ENCODE assay signal across 4 cellular contexts in the genomic region with DNA sequence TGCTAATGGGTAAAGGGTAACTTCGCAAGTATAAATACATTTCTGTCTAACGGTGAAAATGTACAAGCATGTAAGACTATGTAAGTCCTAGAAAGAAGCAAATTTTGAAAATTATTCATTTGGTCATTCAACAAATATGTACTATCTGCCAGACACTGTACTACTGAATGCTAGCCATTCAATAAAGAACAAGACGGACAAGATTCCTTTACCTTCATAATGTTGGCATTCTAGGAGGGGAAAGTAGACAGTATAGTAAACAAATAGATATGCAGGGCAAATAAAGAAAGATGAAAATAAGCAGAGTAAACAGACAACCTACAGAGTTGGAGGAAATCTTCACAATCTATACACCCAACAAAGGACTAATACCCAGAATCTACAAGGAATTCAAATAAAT.
"Had no signal": no experiment of that assay in that cellular context is flagged by ENCODE, and none has a peak within 500 bp of the region (broad histone marks: within the 10 kb centered on the region; RNA-seq: fewer than 3 reads in every experiment).

No MANE protein-coding gene starts in this region.

- H3K36me3 Mint-ChIP-seq: IgD-negative memory B cell had no signal

- DNase-seq: H9, HCEC 1CT had no signal

- H3K4me3 Mint-ChIP-seq: GM23338, H9 had no signal

- H3K9me3 Mint-ChIP-seq: GM23338, IgD-negative memory B cell had no signal

- H3K4me1 Mint-ChIP-seq: GM23338, H9, IgD-negative memory B cell had no signal

- H3K27ac Mint-ChIP-seq: GM23338, H9, IgD-negative memory B cell had no signal

- H3K27me3 Mint-ChIP-seq: IgD-negative memory B cell had no signal
